ENCODE assay signal across 1 cellular context in genomic region chr14:50864911-50865310, GRCh38.
TF ChIP-seq lines count a peak whose summit lies in the region.

No MANE protein-coding gene starts in this region.

TF ChIP-seq in IMR-90, 13 proteins besides CTCF, POLR2A, EP300 and RAD21:
- TF ChIP-seq, protein P1, sequence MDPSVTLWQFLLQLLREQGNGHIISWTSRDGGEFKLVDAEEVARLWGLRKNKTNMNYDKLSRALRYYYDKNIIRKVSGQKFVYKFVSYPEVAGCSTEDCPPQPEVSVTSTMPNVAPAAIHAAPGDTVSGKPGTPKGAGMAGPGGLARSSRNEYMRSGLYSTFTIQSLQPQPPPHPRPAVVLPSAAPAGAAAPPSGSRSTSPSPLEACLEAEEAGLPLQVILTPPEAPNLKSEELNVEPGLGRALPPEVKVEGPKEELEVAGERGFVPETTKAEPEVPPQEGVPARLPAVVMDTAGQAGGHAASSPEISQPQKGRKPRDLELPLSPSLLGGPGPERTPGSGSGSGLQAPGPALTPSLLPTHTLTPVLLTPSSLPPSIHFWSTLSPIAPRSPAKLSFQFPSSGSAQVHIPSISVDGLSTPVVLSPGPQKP (IDR thresholded peaks at IDR 0.05; ENCODE audit: borderline replicate concordance, low read depth, low read length) = no peak
- TF ChIP-seq RFX5 (IDR thresholded peaks at IDR 0.05; ENCODE audit: low read depth, low read length) = no peak
- no peak for TF ChIP-seq SMC3 (IDR thresholded peaks at IDR 0.05; ENCODE audit: low read depth, low read length)
- TF ChIP-seq MAZ (IDR thresholded peaks at IDR 0.05; ENCODE audit: borderline replicate concordance, low read depth, low read length) = no peak
- no peak for TF ChIP-seq RCOR1 (IDR thresholded peaks at IDR 0.05; ENCODE audit: insufficient replicate concordance, low read length)
- no peak for TF ChIP-seq NFE2L2 (IDR thresholded peaks at IDR 0.05; ENCODE audit: low read depth, low read length)
- no peak for TF ChIP-seq CHD1 (IDR thresholded peaks at IDR 0.05; ENCODE audit: low read depth, low read length)
- no peak for TF ChIP-seq CEBPB (IDR thresholded peaks at IDR 0.05; ENCODE audit: low read depth, low read length)
- TF ChIP-seq MXI1 (IDR thresholded peaks at IDR 0.05; ENCODE audit: borderline replicate concordance, low read depth, low read length) = no peak
- no peak for TF ChIP-seq BHLHE40 (IDR thresholded peaks at IDR 0.05; ENCODE audit: low read depth, low read length)
- TF ChIP-seq, protein P2, sequence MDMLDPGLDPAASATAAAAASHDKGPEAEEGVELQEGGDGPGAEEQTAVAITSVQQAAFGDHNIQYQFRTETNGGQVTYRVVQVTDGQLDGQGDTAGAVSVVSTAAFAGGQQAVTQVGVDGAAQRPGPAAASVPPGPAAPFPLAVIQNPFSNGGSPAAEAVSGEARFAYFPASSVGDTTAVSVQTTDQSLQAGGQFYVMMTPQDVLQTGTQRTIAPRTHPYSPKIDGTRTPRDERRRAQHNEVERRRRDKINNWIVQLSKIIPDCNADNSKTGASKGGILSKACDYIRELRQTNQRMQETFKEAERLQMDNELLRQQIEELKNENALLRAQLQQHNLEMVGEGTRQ (IDR thresholded peaks at IDR 0.05; ENCODE audit: low read depth, low read length) = no peak
- no peak for TF ChIP-seq MAFK (IDR thresholded peaks at IDR 0.05; ENCODE audit: low read depth, low read length)
- no peak for TF ChIP-seq FOS (IDR thresholded peaks at IDR 0.05; ENCODE audit: low read depth, low read length)
